26 cellular contexts compared by ENCODE assay signal in genomic region chr2:26716769-26717168, GRCh38. TPM values are rescaled to one million over a fixed set of nuclear protein-coding genes. Genes with fewer than 3 reads are reported as not detected.
"Had no signal": no experiment of that assay in that cellular context is flagged by ENCODE, and none has a peak within 500 bp of the region (broad histone marks: within the 10 kb centered on the region; RNA-seq: fewer than 3 reads in every experiment).

No MANE protein-coding gene starts in this region.

- H3K9ac ChIP-seq: parathyroid adenoma had no signal

- H3K9me3 Mint-ChIP-seq: natural killer cell; stimulated activated naive B cell treated with anti-CD40 and anti-IgM and Interleukin-4, amounts not matched to agents 10 μg/mL and 1 μg/mL and 100 μg/mL, for 72 hours; stimulated activated naive CD8-positive, alpha-beta T cell treated with anti-CD3 and anti-CD28 coated beads, Interleukin-15, Interleukin-2, amounts not matched to agents 100 ng/mL and 50 ng/mL, for 24 hours had no signal

- DNase-seq: colonic mucosa; dermis blood vessel endothelial cell; effector memory CD4-positive, alpha-beta T cell; esophagus squamous epithelium; foreskin melanocyte; glutamatergic neuron; heart right ventricle; hippocampal formation; left cardiac atrium; left lung; lower lobe of right lung; natural killer cell; spleen; stimulated activated CD4-positive, alpha-beta T cell treated with anti-CD3 and anti-CD28 coated beads, Interleukin-15, amount 100 ng/mL, for 24 hours; stimulated activated CD4-positive, alpha-beta T cell treated with anti-CD3 and anti-CD28 coated beads, Interleukin-2, amount 100 ng/mL, for 48 hours; stimulated activated naive B cell treated with anti-CD40 and anti-IgM and Interleukin-4, amounts not matched to agents 10 μg/mL and 1 μg/mL and 100 μg/mL, for 72 hours; transverse colon; upper lobe of right lung; uterus had no signal

- H3K27ac ChIP-seq: colonic mucosa, esophagus squamous epithelium, left lung, lower lobe of right lung, neutrophil, parathyroid adenoma, skin epidermis, spleen, suprapubic skin, upper lobe of right lung, uterus had no signal

- H3K4me3 ChIP-seq: colonic mucosa, esophagus squamous epithelium, heart right ventricle, left lung, lower lobe of right lung, skin epidermis, spleen, suprapubic skin, transverse colon, upper lobe of right lung, uterus had no signal

- H3K4me1 Mint-ChIP-seq: stimulated activated naive B cell treated with anti-CD40 and anti-IgM and Interleukin-4, amounts not matched to agents 10 μg/mL and 1 μg/mL and 100 μg/mL, for 72 hours had no signal

- ATAC-seq: heart right ventricle; left lung; lower lobe of right lung; natural killer cell; stimulated activated naive B cell treated with anti-CD40 and anti-IgM and Interleukin-4, amounts not matched to agents 10 μg/mL and 1 μg/mL and 100 μg/mL, for 72 hours; upper lobe of right lung had no signal

- H3K36me3 Mint-ChIP-seq: natural killer cell; stimulated activated naive B cell treated with anti-CD40 and anti-IgM and Interleukin-4, amounts not matched to agents 10 μg/mL and 1 μg/mL and 100 μg/mL, for 72 hours had no signal

- FAIRE-seq: endothelial cell of umbilical vein, islet of Langerhans had no signal

- H3K4me3 Mint-ChIP-seq: natural killer cell; stimulated activated naive B cell treated with anti-CD40 and anti-IgM and Interleukin-4, amounts not matched to agents 10 μg/mL and 1 μg/mL and 100 μg/mL, for 72 hours; stimulated activated naive CD8-positive, alpha-beta T cell treated with anti-CD3 and anti-CD28 coated beads, Interleukin-15, Interleukin-2, amounts not matched to agents 100 ng/mL and 50 ng/mL, for 24 hours had no signal

- H3K36me3 ChIP-seq: colonic mucosa, esophagus squamous epithelium, heart right ventricle, left lung, lower lobe of right lung, neutrophil, spleen, suprapubic skin, transverse colon, upper lobe of right lung, uterus had no signal

- H3K27ac Mint-ChIP-seq: natural killer cell; stimulated activated naive B cell treated with anti-CD40 and anti-IgM and Interleukin-4, amounts not matched to agents 10 μg/mL and 1 μg/mL and 100 μg/mL, for 72 hours; stimulated activated naive CD8-positive, alpha-beta T cell treated with anti-CD3 and anti-CD28 coated beads, Interleukin-15, Interleukin-2, amounts not matched to agents 100 ng/mL and 50 ng/mL, for 24 hours had no signal

- H2AFZ ChIP-seq: parathyroid adenoma had no signal

- H3K27me3 Mint-ChIP-seq: stimulated activated naive CD8-positive, alpha-beta T cell treated with anti-CD3 and anti-CD28 coated beads, Interleukin-15, Interleukin-2, amounts not matched to agents 100 ng/mL and 50 ng/mL, for 24 hours had no signal

- H3K9me3 ChIP-seq: colonic mucosa, esophagus squamous epithelium, left lung, lower lobe of right lung, neutrophil, spleen, suprapubic skin, transverse colon, upper lobe of right lung, uterus had no signal

- H3K27me3 ChIP-seq: colonic mucosa, esophagus squamous epithelium, heart right ventricle, left lung, spleen, suprapubic skin, transverse colon, upper lobe of right lung, uterus had no signal

RNA-seq across cellular contexts. Expression of gene KCNK3, which starts 24.2 kb away (rescaled TPM):
- total RNA-seq: endothelial cell of umbilical vein, natural killer cell had no signal
- polyA plus RNA-seq: endothelial cell of umbilical vein had no signal
